ENCODE assay signal across 8 cellular contexts in genomic region chr6:28161410-28162079, GRCh38. TPM values are rescaled to one million over a fixed set of nuclear protein-coding genes. Genes with fewer than 3 reads are reported as not detected.
A peak's percentile ranks its signal among the peaks of the same experiment; 100 is the strongest.
DNase-seq lines count a peak whose midpoint lies in the region; ATAC-seq, FAIRE-seq and TF ChIP-seq lines count a peak whose summit lies in the region.

No MANE protein-coding gene starts in this region.

- peak overlapping the region; percentile 88 for H2AFZ ChIP-seq in SK-N-SH (ENCODE audit: low read depth)

- H3K27ac Mint-ChIP-seq in CD14-positive monocyte (peak overlapping the region in 4 of 7 donors; percentile 26 to 76 (median 54)), type B pancreatic cell (no peak overlapping the region)
- peak overlapping the region in 1 of 2 donors; percentile 47 for H3K27ac Mint-ChIP-seq in activated naive CD4-positive, alpha-beta T cell treated with anti-CD3 and anti-CD28 coated beads, Interleukin-2, amount 50 U/mL, for 72 hours

- peak overlapping the region; percentile 79 to 87 for H3K4me3 Mint-ChIP-seq in CD14-positive monocyte
- peak overlapping the region; percentile 84 for H3K4me3 Mint-ChIP-seq in type B pancreatic cell

- peaks cover 13 to 25% of the 10 kb centered on the region in 2 donors for H3K36me3 Mint-ChIP-seq in CD14-positive monocyte
- peaks cover 50 to 58% of the 10 kb centered on the region in 2 donors for H3K36me3 Mint-ChIP-seq in activated naive CD4-positive, alpha-beta T cell treated with anti-CD3 and anti-CD28 coated beads, Interleukin-2, amount 50 U/mL, for 72 hours
- H3K36me3 Mint-ChIP-seq in type B pancreatic cell: peaks cover 39% of the 10 kb centered on the region

- H3K9ac ChIP-seq in SK-N-SH: peak overlapping the region; percentile 46

- no peak for TF ChIP-seq EP300 in SK-N-SH (IDR thresholded peaks at IDR 0.05; ENCODE audit: borderline replicate concordance in 1 of 2, low read depth in 1 of 2, low read length in 1 of 2)

- TF ChIP-seq RAD21 in SK-N-SH (IDR thresholded peaks at IDR 0.05; ENCODE audit: low read length): no peak

- TF ChIP-seq CTCF in CD14-positive monocyte (IDR thresholded peaks at IDR 0.05): no peak
- no peak for TF ChIP-seq CTCF in SK-N-SH (IDR thresholded peaks at IDR 0.05)
- no peak for TF ChIP-seq CTCF in type B pancreatic cell (conservative IDR thresholded peaks at IDR 0.05)

- H3K4me1 Mint-ChIP-seq in CD14-positive monocyte (peaks cover 14% of the 10 kb centered on the region), type B pancreatic cell (ENCODE audit: unreplicated experiment) (peaks cover 5% of the 10 kb centered on the region)

- H3K27ac ChIP-seq in SK-N-SH (ENCODE audit: low read depth in 2 of 2, low read length in 1 of 2): peak overlapping the region in 1 of 2 experiments; percentile 78; a peak in 2 of 4 replicates

- ATAC-seq in GM19463 (IDR thresholded peaks at IDR 0.05; ENCODE audit: unreplicated experiment): peak; percentile 100
- peak; percentile 99 for ATAC-seq in activated naive CD4-positive, alpha-beta T cell treated with anti-CD3 and anti-CD28 coated beads, Interleukin-2, amount 50 U/mL, for 72 hours

- H3K27me3 Mint-ChIP-seq in CD14-positive monocyte (ENCODE audit: low read depth in 3 of 3) (peaks cover 1 to 3% (median 2%) of the 10 kb centered on the region in 3 donors), type B pancreatic cell (no peaks in the 10 kb centered on the region)

- no peaks in the 10 kb centered on the region for H3K9me2 ChIP-seq in SK-N-SH

- H3K4me2 ChIP-seq in SK-N-SH: peak overlapping the region; percentile 78

- H3K4me1 ChIP-seq in SK-N-SH (ENCODE audit: control insufficient read depth in 1 of 2, insufficient read depth in 2 of 2, low read depth in 1 of 2, low read length in 1 of 2): peaks cover 0 to 6% of the 10 kb centered on the region in 2 experiments; a peak in 1 of 4 replicates

- H3K4me3 ChIP-seq in SK-N-SH (ENCODE audit: low read depth in 2 of 2, low read length in 1 of 2): peak overlapping the region; percentile 61 to 70

- peaks cover 6 to 14% (median 10%) of the 10 kb centered on the region in 7 donors for H3K9me3 Mint-ChIP-seq in CD14-positive monocyte
- H3K9me3 Mint-ChIP-seq in activated naive CD4-positive, alpha-beta T cell treated with anti-CD3 and anti-CD28 coated beads, Interleukin-2, amount 50 U/mL, for 72 hours: peaks cover 13 to 18% of the 10 kb centered on the region in 2 donors
- peaks cover 18% of the 10 kb centered on the region for H3K9me3 Mint-ChIP-seq in type B pancreatic cell

- POLR2A ChIA-PET in SK-N-SH (lab: Yijun Ruan, JAX): interaction anchor here (0.6 to 1.2 kb wide), 5 partner anchors 9 to 57 kb away, joined by 3 to 7 read pairs (median 4); partner anchors contain the start of gene ZKSCAN8

- H3K27me3 ChIP-seq in SK-N-SH (ENCODE audit: insufficient read depth): no peaks in the 10 kb centered on the region

- peaks cover 23 to 26% of the 10 kb centered on the region in 2 experiments for H3K36me3 ChIP-seq in SK-N-SH (replicated peaks in 1 of 2; ENCODE audit: control insufficient read depth in 1 of 2, insufficient read depth in 2 of 2, low read length in 1 of 2)

- DNase-seq in CD14-positive monocyte (ENCODE audit: low spot score) (peak; percentile 68), HTR-8/SVneo (ENCODE audit: insufficient read length, low spot score) (peak; percentile 69), SK-N-SH (peak; percentile 87), cardiac septum (ENCODE audit: low spot score) (peak; percentile 85), posterior cingulate gyrus (peak; percentile 40 to 90 (median 65)), type B pancreatic cell (ENCODE audit: extremely low spot score, unreplicated experiment) (peak; percentile 78)
- DNase-seq in activated naive CD4-positive, alpha-beta T cell treated with anti-CD3 and anti-CD28 coated beads, Interleukin-2, amount 50 U/mL, for 72 hours (ENCODE audit: low spot score in 2 of 2): peak; percentile 79 to 90

- H3K9me3 ChIP-seq in SK-N-SH: no peaks in the 10 kb centered on the region

- H3K79me2 ChIP-seq in SK-N-SH (ENCODE audit: insufficient read depth): no peaks in the 10 kb centered on the region

- H3F3A ChIP-seq in SK-N-SH (replicated peaks; ENCODE audit: insufficient read depth): peaks cover 11% of the 10 kb centered on the region

- intact Hi-C loops in CD14-positive monocyte (cut with micrococcal nuclease): no loop called here
- intact Hi-C loops in cardiac septum (cut with DNase I): no loop called here
- intact Hi-C loops in posterior cingulate gyrus (cut with DNase I): no loop called here

- WGBS in SK-N-SH (ENCODE audit: low lambda C conversion rate): 13% methylated on average over 18 of the region's 32 CpGs

- CTCF ChIA-PET in SK-N-SH (lab: Yijun Ruan, JAX): interaction anchor here (0.7 to 1.4 kb wide), 4 partner anchors 12 to 194 kb away, joined by 3 to 7 read pairs (median 4); no protein-coding TSS in a partner anchor

- no peaks in the 10 kb centered on the region for H4K20me1 ChIP-seq in SK-N-SH (ENCODE audit: insufficient read depth)

- peak; percentile 96 for FAIRE-seq in HTR-8/SVneo (lab: Jason Lieb, UNC)

TF ChIP-seq in SK-N-SH, 30 proteins besides CTCF, POLR2A, EP300 and RAD21:
- no peak for TF ChIP-seq ZBTB33 (IDR thresholded peaks at IDR 0.05; ENCODE audit: borderline replicate concordance, low read depth)
- peak; percentile 51; the same call in 1 of the 2 replicates for TF ChIP-seq MXI1 (IDR thresholded peaks at IDR 0.05; ENCODE audit: low read depth, low read length)
- TF ChIP-seq NFIC (IDR thresholded peaks at IDR 0.05; ENCODE audit: borderline replicate concordance): no peak
- TF ChIP-seq FOSL2 (IDR thresholded peaks at IDR 0.05; ENCODE audit: borderline replicate concordance, low read depth): no peak
- no peak for TF ChIP-seq MEF2A (IDR thresholded peaks at IDR 0.05; ENCODE audit: borderline replicate concordance, low read depth)
- peak; percentile 51; the same call in 1 of the 2 replicates for TF ChIP-seq ELF1 (IDR thresholded peaks at IDR 0.05)
- peak; percentile 88 for TF ChIP-seq GABPA (IDR thresholded peaks at IDR 0.05; ENCODE audit: low read depth)
- no peak for TF ChIP-seq USF1 (IDR thresholded peaks at IDR 0.05; ENCODE audit: borderline replicate concordance, low read depth)
- peak; percentile 54; the same call in 1 of the 2 replicates for TF ChIP-seq MAX (IDR thresholded peaks at IDR 0.05; ENCODE audit: low read depth)
- TF ChIP-seq NRF1 (IDR thresholded peaks at IDR 0.05; ENCODE audit: low read depth, low read length): no peak
- no peak for TF ChIP-seq JUND (IDR thresholded peaks at IDR 0.05)
- peak; percentile 38; the same call in 1 of the 2 replicates for TF ChIP-seq SIN3A (IDR thresholded peaks at IDR 0.05; ENCODE audit: borderline replicate concordance, low read depth, low read length)
- TF ChIP-seq POLR2AphosphoS5 (IDR thresholded peaks at IDR 0.05; ENCODE audit: low read depth, low read length): peak; percentile 97
- peak; percentile 78; the same call in 1 of the 2 replicates for TF ChIP-seq TAF1 (IDR thresholded peaks at IDR 0.05; ENCODE audit: borderline replicate concordance, low read depth, low read length)

RNA-seq across cellular contexts. Expression of gene ZKSCAN8, which starts 19.9 kb away (rescaled TPM):
- polyA plus RNA-seq in CD14-positive monocyte (under 1 TPM; 0.49 to 0.71 TPM), SK-N-SH (2012; rRNA removed) (4.3 and 5.8 TPM in 2 replicates)
- polyA plus RNA-seq in SK-N-SH (2012; cell fraction: cytosol; rRNA removed): 6.5 and 6.9 TPM in 2 replicates
- 19.8 and 37.6 TPM in 2 replicates for polyA plus RNA-seq in SK-N-SH (2012; cell fraction: nucleus; rRNA removed)
- total RNA-seq in activated naive CD4-positive, alpha-beta T cell treated with anti-CD3 and anti-CD28 coated beads, Interleukin-2, amount 50 U/mL, for 72 hours: 10 to 100 TPM; 21.7 to 26.0 TPM
- total RNA-seq in cardiac septum (15.7 TPM), type B pancreatic cell (ENCODE audit: low replicate concordance) (22.1 and 37.5 TPM in 2 replicates)

RNA-seq across cellular contexts. Expression of gene ZSCAN16, which starts 37.1 kb away (rescaled TPM):
- 1 to 10 TPM; 3.5 to 5.9 TPM for polyA plus RNA-seq in CD14-positive monocyte
- 3.7 and 6.2 TPM in 2 replicates for polyA plus RNA-seq in SK-N-SH (2012; rRNA removed)
- polyA plus RNA-seq in SK-N-SH (2012; cell fraction: cytosol; rRNA removed): 4.7 and 4.8 TPM in 2 replicates
- 9.2 and 11.6 TPM in 2 replicates for polyA plus RNA-seq in SK-N-SH (2012; cell fraction: nucleus; rRNA removed)
- 1 to 10 TPM; 3.3 to 3.5 TPM for total RNA-seq in activated naive CD4-positive, alpha-beta T cell treated with anti-CD3 and anti-CD28 coated beads, Interleukin-2, amount 50 U/mL, for 72 hours
- total RNA-seq in cardiac septum: 1.9 TPM
- total RNA-seq in type B pancreatic cell (ENCODE audit: low replicate concordance): 8.9 and 12.1 TPM in 2 replicates
